ENCODE assay signal across 11 cellular contexts in genomic region chr2:190763901-190764514, GRCh38.
DNase-seq lines count a peak whose midpoint lies in the region; ATAC-seq and TF ChIP-seq lines count a peak whose summit lies in the region.
"Had no signal": no experiment of that assay in that cellular context is flagged by ENCODE, and none has a peak within 500 bp of the region (broad histone marks: within the 10 kb centered on the region; RNA-seq: fewer than 3 reads in every experiment).

No MANE protein-coding gene starts in this region.

- H3K9me3 ChIP-seq in aorta (ENCODE audit: control insufficient read depth, low read length): no peaks in the 10 kb centered on the region
- H3K9me3 ChIP-seq in gastroesophageal sphincter: no peaks in the 10 kb centered on the region
- H3K9me3 ChIP-seq: testis had no signal

- H3K4me3 ChIP-seq in aorta (ENCODE audit: low read length in 2 of 2) (no peak overlapping the region), gastroesophageal sphincter (no peak overlapping the region)
- H3K4me3 ChIP-seq: testis had no signal

- H3K4me1 Mint-ChIP-seq in HFFc6 (ENCODE audit: low read depth): peaks cover 52% of the 10 kb centered on the region
- H3K4me1 Mint-ChIP-seq in activated T-cell treated with anti-CD3 and anti-CD28 coated beads, Interleukin-2, amount 50 U/mL, for 72 hours (ENCODE audit: low read depth): peaks cover 50% of the 10 kb centered on the region

- no peak overlapping the region for H3K27ac Mint-ChIP-seq in HFFc6
- H3K27ac Mint-ChIP-seq in activated T-cell treated with anti-CD3 and anti-CD28 coated beads, Interleukin-2, amount 50 U/mL, for 72 hours: peak overlapping the region; percentile 21

- no peaks in the 10 kb centered on the region for H3K4me1 ChIP-seq in aorta (ENCODE audit: control insufficient read depth in 1 of 2, insufficient read depth in 2 of 2, low read length in 2 of 2)
- H3K4me1 ChIP-seq in gastroesophageal sphincter: peaks cover 0 to 19% (median 0%) of the 10 kb centered on the region in 3 donors
- H3K4me1 ChIP-seq: testis had no signal

- TF ChIP-seq CTCF in HFFc6 (IDR thresholded peaks at IDR 0.05) (no peak), gastroesophageal sphincter (IDR thresholded peaks at IDR 0.05) (no peak)

- H3K27me3 ChIP-seq in aorta (ENCODE audit: control insufficient read depth in 1 of 2, insufficient read depth in 2 of 2, low read length in 1 of 2): no peaks in the 10 kb centered on the region
- no peaks in the 10 kb centered on the region for H3K27me3 ChIP-seq in gastroesophageal sphincter
- H3K27me3 ChIP-seq: testis had no signal

- TF ChIP-seq EP300 in gastroesophageal sphincter (IDR thresholded peaks at IDR 0.05): no peak

- ATAC-seq in GM18858 (IDR thresholded peaks at IDR 0.05; ENCODE audit: unreplicated experiment): peak; percentile 82
- peak; percentile 76 to 78 for ATAC-seq in activated T-cell treated with anti-CD3 and anti-CD28 coated beads, Interleukin-2, amount 50 U/mL, for 72 hours (replicated peaks in 1 of 2)
- no peak for ATAC-seq in GM21576 (IDR thresholded peaks at IDR 0.05; ENCODE audit: unreplicated experiment)
- no peak for ATAC-seq in aorta (ENCODE audit: low FRiP score)
- ATAC-seq in gastroesophageal sphincter: no peak
- no peak for ATAC-seq in HG02763 (IDR thresholded peaks at IDR 0.05; ENCODE audit: unreplicated experiment)

- DNase-seq in HFFc6 (peak; percentile 8), renal cortical epithelial cell (ENCODE audit: low read depth) (peak; percentile 83), aorta (no peak)
- DNase-seq in activated T-cell treated with anti-CD3 and anti-CD28 coated beads, Interleukin-2, amount 50 U/mL, for 72 hours: peak; percentile 39 to 56
- DNase-seq: DMS153, SW 1271, testis had no signal

- intact Hi-C loops in aorta (cut with DNase I): no loop called here

- no peak for TF ChIP-seq POLR2A in gastroesophageal sphincter (IDR thresholded peaks at IDR 0.05)

- no peaks in the 10 kb centered on the region for H3K36me3 Mint-ChIP-seq in HFFc6 (ENCODE audit: low read depth)
- peaks cover 0 to 3% of the 10 kb centered on the region in 2 donors for H3K36me3 Mint-ChIP-seq in activated T-cell treated with anti-CD3 and anti-CD28 coated beads, Interleukin-2, amount 50 U/mL, for 72 hours (ENCODE audit: insufficient read depth in 2 of 2)

- no peaks in the 10 kb centered on the region for H3K36me3 ChIP-seq in aorta (ENCODE audit: control insufficient read depth in 1 of 2, insufficient read depth in 2 of 2, low read length in 1 of 2)
- no peaks in the 10 kb centered on the region for H3K36me3 ChIP-seq in gastroesophageal sphincter

- WGBS in aorta, 2 donors: 96 to 98% methylated on average over 2 of the region's 2 CpGs
- whole genome bisulfite sequencing in gastroesophageal sphincter (ENCODE audit: low coverage in 1 of 2), 2 donors: 85 to 89% methylated on average over 2 of the region's 2 CpGs

- peaks cover 7% of the 10 kb centered on the region; the same call in 1 of the 2 replicates for H3K9me3 Mint-ChIP-seq in HFFc6
- no peaks in the 10 kb centered on the region for H3K9me3 Mint-ChIP-seq in activated T-cell treated with anti-CD3 and anti-CD28 coated beads, Interleukin-2, amount 50 U/mL, for 72 hours

- peaks cover 2% of the 10 kb centered on the region; the same call in 1 of the 2 replicates for H3K27me3 Mint-ChIP-seq in HFFc6 (ENCODE audit: insufficient read depth)
- no peaks in the 10 kb centered on the region for H3K27me3 Mint-ChIP-seq in activated T-cell treated with anti-CD3 and anti-CD28 coated beads, Interleukin-2, amount 50 U/mL, for 72 hours (ENCODE audit: low read depth)

- H3K27ac ChIP-seq in aorta (ENCODE audit: low read depth in 1 of 2, low read length in 2 of 2): no peak overlapping the region
- no peak overlapping the region for H3K27ac ChIP-seq in gastroesophageal sphincter
- H3K27ac ChIP-seq: testis had no signal

- H3K4me3 Mint-ChIP-seq in HFFc6: no peak overlapping the region
- peak overlapping the region; percentile 35 to 38 for H3K4me3 Mint-ChIP-seq in activated T-cell treated with anti-CD3 and anti-CD28 coated beads, Interleukin-2, amount 50 U/mL, for 72 hours

Comparison
In these comparisons a context has a peak if more than half of its experiments do, and no peak if none do; other contexts are left out.
1. ATAC-seq: peak in GM18858 (single experiment) and activated T-cell treated with anti-CD3 and anti-CD28 coated beads, Interleukin-2, amount 50 U/mL, for 72 hours (2 of 2); none in GM21576 (single experiment), aorta (single experiment), gastroesophageal sphincter (single experiment) and HG02763 (single experiment).
2. DNase-seq: peak in HFFc6 (single experiment), activated T-cell treated with anti-CD3 and anti-CD28 coated beads, Interleukin-2, amount 50 U/mL, for 72 hours (2 of 2) and renal cortical epithelial cell (single experiment); none in aorta (0 of 2).